8 cellular contexts compared by ENCODE assay signal in the genomic region with DNA sequence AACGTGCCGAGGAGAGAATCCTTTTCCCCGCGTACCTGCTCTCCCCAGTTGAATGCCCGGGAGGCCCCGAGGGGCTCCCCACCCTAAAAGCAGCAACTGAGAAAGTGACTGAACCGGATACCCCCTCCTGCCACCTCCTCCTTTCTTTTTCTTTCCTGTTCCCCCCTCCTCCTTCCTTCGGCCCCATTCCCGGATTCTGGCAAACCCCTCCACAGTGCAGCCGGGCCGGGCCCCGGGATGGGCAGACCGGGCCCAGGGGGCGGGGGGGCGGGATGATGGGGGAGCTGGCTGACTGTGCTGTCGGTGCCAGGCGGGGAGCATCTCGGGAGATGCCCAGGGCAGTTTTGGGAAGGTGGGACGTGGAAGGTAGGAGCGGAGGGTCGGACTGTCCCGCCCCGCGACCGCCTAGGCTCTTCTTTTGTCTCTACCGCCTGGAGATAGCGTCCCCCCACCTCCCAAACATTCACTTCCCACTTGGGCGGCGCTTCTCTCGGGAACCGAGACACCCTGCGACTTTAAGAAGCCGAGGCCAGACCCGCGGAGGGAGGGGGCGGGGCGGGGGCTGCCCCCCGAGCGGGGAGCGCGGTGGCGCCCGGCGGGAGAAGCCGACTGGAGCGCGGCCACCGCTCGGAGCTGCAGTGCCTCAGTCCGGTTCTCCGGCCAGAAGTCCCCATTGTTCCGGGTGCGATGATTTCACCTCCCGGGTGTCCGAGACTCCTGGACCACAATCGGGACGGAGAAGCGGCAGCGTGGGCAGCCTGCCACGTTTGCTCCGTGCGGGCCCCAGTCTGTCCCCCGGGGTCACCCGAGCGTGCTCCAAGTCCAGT. TPM values are rescaled to one million over a fixed set of nuclear protein-coding genes. Genes with fewer than 3 reads are reported as not detected.
DNase-seq lines count a peak whose midpoint lies in the region; ATAC-seq and TF ChIP-seq lines count a peak whose summit lies in the region.

No MANE protein-coding gene starts in this region.

- intact Hi-C loops in breast epithelium (cut with DNase I; ENCODE audit: low total_unique reads) = no loop called here

- no peaks in the 10 kb centered on the region for H3K79me2 ChIP-seq in DOHH2 (ENCODE audit: control insufficient read depth, low read length)

- no peak for DNase-seq in Jurkat, Clone E6-1 (ENCODE audit: low read depth, low spot score)
- DNase-seq in breast epithelium (ENCODE audit: low spot score in 2 of 2) (no peak), DMS114 treated with DMSO at 0.1 percent for 48 hours (lab: John Stamatoyannopoulos, UW; ENCODE audit: unreplicated experiment) (no peak), NCI-H1048 (lab: John Stamatoyannopoulos, UW) (no peak), GM19238 (ENCODE audit: insufficient read length, low spot score) (no peak)

- H3K4me3 ChIP-seq in DOHH2 (ENCODE audit: low read length) (peak overlapping the region; percentile 79), breast epithelium (peak overlapping the region; percentile 28 to 69 (median 38)), mononuclear cell (ENCODE audit: low read length) (peak overlapping the region; percentile 28)
- peak overlapping the region; percentile 68 for H3K4me3 ChIP-seq in Jurkat, Clone E6-1 (ENCODE audit: low read length)

- peak overlapping the region; percentile 89 for H3K4me2 ChIP-seq in DOHH2 (ENCODE audit: low read length)

- no peaks in the 10 kb centered on the region for H3K9me2 ChIP-seq in DOHH2 (replicated peaks; ENCODE audit: control insufficient read depth, low read length)

- no peaks in the 10 kb centered on the region for H3K36me3 ChIP-seq in DOHH2 (ENCODE audit: control insufficient read depth, low read length)
- H3K36me3 ChIP-seq in breast epithelium = no peaks in the 10 kb centered on the region

- ATAC-seq in HG02973 (IDR thresholded peaks at IDR 0.05; ENCODE audit: unreplicated experiment) = no peak

- peaks cover 8% of the 10 kb centered on the region; the same call in 1 of the 2 replicates for H4K20me1 ChIP-seq in DOHH2 (ENCODE audit: control insufficient read depth, insufficient read depth, low read depth, low read length)

- H3F3A ChIP-seq in DOHH2 (ENCODE audit: control insufficient read depth, insufficient read depth) = peaks cover 13% of the 10 kb centered on the region

- H3K4me1 ChIP-seq in DOHH2 (ENCODE audit: control insufficient read depth, low read length) (peaks cover 41% of the 10 kb centered on the region), breast epithelium (peaks cover 23 to 35% of the 10 kb centered on the region in 2 donors), mononuclear cell (ENCODE audit: insufficient read depth, low read length) (peaks cover 48% of the 10 kb centered on the region)

- H3K9me3 ChIP-seq in DOHH2 (ENCODE audit: control insufficient read depth, insufficient read depth, low read length) = no peaks in the 10 kb centered on the region
- H3K9me3 ChIP-seq in breast epithelium = no peaks in the 10 kb centered on the region
- H3K9me3 ChIP-seq in mononuclear cell (ENCODE audit: low read depth, low read length) = no peaks in the 10 kb centered on the region

- TF ChIP-seq CTCF in DOHH2 (IDR thresholded peaks at IDR 0.05; ENCODE audit: low read depth, low read length, poor library complexity, severe bottlenecking) (no peak), breast epithelium (IDR thresholded peaks at IDR 0.05) (no peak)

- no peak for TF ChIP-seq POLR2A in breast epithelium (IDR thresholded peaks at IDR 0.05)

- H3K27me3 ChIP-seq in DOHH2 (ENCODE audit: control insufficient read depth, low read length) (peaks cover 96% of the 10 kb centered on the region), breast epithelium (peaks cover 19 to 100% of the 10 kb centered on the region in 2 donors), mononuclear cell (ENCODE audit: insufficient read depth, low read length) (peaks cover 97% of the 10 kb centered on the region)

- no peak overlapping the region for H3K27ac ChIP-seq in DOHH2 (ENCODE audit: low read depth, low read length)
- no peak overlapping the region for H3K27ac ChIP-seq in breast epithelium

RNA-seq across cellular contexts. Expression of gene DLX2, which starts 8.2 kb away (rescaled TPM):
- polyA plus RNA-seq in Jurkat, Clone E6-1 (2012; ENCODE audit: insufficient read depth, insufficient read length) = 0.42 TPM
- under 1 TPM in 1 of 3 donors, not detected in 2; 0.44 TPM for total RNA-seq in breast epithelium
- total RNA-seq in mononuclear cell = not detected

RNA-seq across cellular contexts. Expression of gene DLX1, which starts 9.2 kb away (rescaled TPM):
- 2.7 TPM for polyA plus RNA-seq in Jurkat, Clone E6-1 (2012; ENCODE audit: insufficient read depth, insufficient read length)
- total RNA-seq in breast epithelium (under 1 TPM in 1 of 3 donors, not detected in 2; 0.29 TPM), mononuclear cell (not detected)

Comparison
In these comparisons a context has a peak if more than half of its experiments do, and no peak if none do; other contexts are left out.
1. H3K4me3 ChIP-seq: peak in every context shown above with its lines; median percentile 79 in DOHH2; 68 in Jurkat, Clone E6-1; 38 in breast epithelium; 28 in mononuclear cell.